ENCODE assay signal across 18 cellular contexts in the genomic region with DNA sequence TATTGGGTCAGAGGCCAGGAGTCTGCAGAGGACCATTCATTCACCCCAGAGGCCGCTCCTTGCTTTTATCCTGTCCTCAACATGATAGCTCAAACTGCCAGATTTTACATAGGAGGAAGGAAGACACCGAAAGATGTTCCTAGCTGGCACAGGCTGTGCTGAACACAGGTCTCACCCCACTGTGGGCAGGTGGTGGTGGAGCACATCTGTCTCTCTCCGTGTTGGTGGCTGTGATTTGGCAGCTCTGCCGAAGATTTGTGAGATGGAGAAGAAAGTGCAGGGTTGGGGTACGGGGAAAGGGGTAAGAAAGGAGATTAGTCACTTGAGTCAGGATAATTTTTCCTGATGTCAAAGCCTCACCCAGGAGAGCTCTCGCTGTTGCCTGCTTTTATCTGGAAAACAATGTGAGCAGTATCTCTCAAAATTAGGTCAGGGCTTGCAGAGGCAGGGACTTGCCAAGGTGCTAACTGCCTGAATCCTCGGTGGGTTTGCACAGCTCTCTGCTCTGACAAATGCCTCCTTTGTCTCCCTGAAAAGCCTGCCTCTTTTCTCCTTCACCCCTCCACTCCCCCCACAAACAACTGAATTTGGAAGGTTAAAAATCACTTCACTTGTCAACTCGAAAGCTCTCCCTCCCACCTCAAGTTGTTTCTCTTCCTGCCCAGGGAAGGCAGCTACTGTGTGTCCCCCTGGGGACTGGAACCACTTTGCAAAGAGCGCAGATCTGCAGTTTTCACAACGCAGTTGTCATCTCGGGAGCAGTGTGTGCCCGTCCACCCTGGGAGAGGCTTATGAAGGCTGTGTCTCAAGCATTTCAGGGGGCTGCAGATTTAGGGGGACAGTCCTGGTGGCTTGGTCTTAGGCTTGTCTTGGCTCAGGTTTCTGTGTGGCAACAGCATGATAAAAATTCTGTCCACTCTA.
A peak's percentile ranks its signal among the peaks of the same experiment; 100 is the strongest.
DNase-seq lines count a peak whose midpoint lies in the region; ATAC-seq, FAIRE-seq and TF ChIP-seq lines count a peak whose summit lies in the region.
"Had no signal": no experiment of that assay in that cellular context is flagged by ENCODE, and none has a peak within 500 bp of the region (broad histone marks: within the 10 kb centered on the region; RNA-seq: fewer than 3 reads in every experiment).

No MANE protein-coding gene starts in this region.

- H2BK120ac ChIP-seq in mesenchymal stem cell (ENCODE audit: low read depth, low read length) = no peak overlapping the region

- in situ Hi-C loops in GM12878 (cut with MboI) = no loop called here

- no peaks in the 10 kb centered on the region for H4K20me1 ChIP-seq in GM12878 (ENCODE audit: control insufficient read depth, insufficient read depth)

- no peak overlapping the region for H2BK5ac ChIP-seq in mesenchymal stem cell (ENCODE audit: low read depth, low read length, poor library complexity, severe bottlenecking)

- TF ChIP-seq POLR2A in A549 (IDR thresholded peaks at IDR 0.05; ENCODE audit: low read length) (no peak), GM12878 (IDR thresholded peaks at IDR 0.05; ENCODE audit: low read depth, low read length) (no peak), vagina (IDR thresholded peaks at IDR 0.05) (no peak)

- SMC1A ChIA-PET in GM12878 (lab: Charles Lee; ENCODE audit: uncharacterized antibody, unreplicated experiment) = interaction anchor here (1.4 kb wide), 1 partner anchor 33 kb away, joined by 3 read pairs; no protein-coding TSS in a partner anchor

- POLR2A ChIA-PET in A549 (lab: Yijun Ruan, JAX) (no interaction called here), GM12878 (lab: Charles Lee) (no interaction called here)

- CTCF ChIA-PET in A549 (lab: Yijun Ruan, JAX) = interaction anchor here (1.1 kb wide), 1 partner anchor 31 kb away, joined by 3 read pairs; no protein-coding TSS in a partner anchor
- CTCF ChIA-PET in GM12878 (lab: Yijun Ruan, JAX) = interaction anchor here (0.9 to 1.1 kb wide), 2 partner anchors 51 to 59 kb away, joined by 3 read pairs; no protein-coding TSS in a partner anchor

- peak; percentile 20 to 24; a peak in 2 of 6 replicates for ATAC-seq in A549
- ATAC-seq in GM12878 = peak; percentile 76
- ATAC-seq in HG02852 (IDR thresholded peaks at IDR 0.05; ENCODE audit: unreplicated experiment) = no peak
- ATAC-seq: stimulated activated naive CD8-positive, alpha-beta T cell treated with anti-CD3 and anti-CD28 coated beads, Interleukin-15, Interleukin-2, amounts not matched to agents 100 U/mL and 50 U/mL, for 24 hours had no signal

- FAIRE-seq in A549 (lab: Jason Lieb, UNC) (no peak), GM12878 (lab: Jason Lieb, UNC) (no peak)

- peaks cover 1% of the 10 kb centered on the region for H3K79me1 ChIP-seq in mesenchymal stem cell (replicated peaks; ENCODE audit: low read length, poor library complexity, severe bottlenecking)

- no TSS peak for BruUV-seq in GM12878 (replicated peaks; lab: Mats Ljungman, UMichigan)

- H4K8ac ChIP-seq in mesenchymal stem cell (ENCODE audit: low read length) = no peak overlapping the region

- no peak overlapping the region for H2BK15ac ChIP-seq in mesenchymal stem cell (ENCODE audit: low read depth, poor library complexity, severe bottlenecking)

- H3K14ac ChIP-seq in mesenchymal stem cell (ENCODE audit: low read length in 2 of 2) = no peak overlapping the region

- no peak for TF ChIP-seq CTCF in A549 (IDR thresholded peaks at IDR 0.05)
- no peak for TF ChIP-seq CTCF in GM12878 (IDR thresholded peaks at IDR 0.05 in 2 of 3, conservative IDR thresholded peaks at IDR 0.05 in 1 of 3; ENCODE audit: control insufficient read depth in 2 of 3, extremely low read depth in 1 of 3, insufficient read depth in 1 of 3, low read depth in 3 of 3, low read length in 3 of 3)
- TF ChIP-seq CTCF in vagina (IDR thresholded peaks at IDR 0.05) = no peak

- RAD21 ChIA-PET in GM12878 (lab: Charles Lee; ENCODE audit: unreplicated experiment) = no interaction called here

- H3K9ac ChIP-seq in GM12878 (ENCODE audit: control insufficient read depth, insufficient read depth, low read length) = no peak overlapping the region
- H3K9ac ChIP-seq in mesenchymal stem cell (ENCODE audit: low read length) = peak overlapping the region; percentile 23

- intact Hi-C loops in GM12878 (cut with micrococcal nuclease; ENCODE audit: unreplicated experiment) = loop anchor here (2.0 kb wide), 1 partner anchor 46 kb away; no protein-coding TSS in a partner anchor
- intact Hi-C loops in vagina (cut with DNase I) = loop anchor here (10.0 kb wide), 1 partner anchor 700 kb away; no protein-coding TSS in a partner anchor

- H3K79me2 ChIP-seq in GM12878 (ENCODE audit: control insufficient read depth, insufficient read depth, low read length) = no peaks in the 10 kb centered on the region

- H3K9me3 ChIP-seq in A549 = no peaks in the 10 kb centered on the region
- no peaks in the 10 kb centered on the region for H3K9me3 ChIP-seq in GM12878 (replicated peaks; ENCODE audit: control insufficient read depth, insufficient read depth, low read length)
- no peaks in the 10 kb centered on the region for H3K9me3 ChIP-seq in mesenchymal stem cell (ENCODE audit: control insufficient read depth, low read length)
- no peaks in the 10 kb centered on the region for H3K9me3 ChIP-seq in vagina
- H3K9me3 ChIP-seq: adrenal gland, esophagus muscularis mucosa, neutrophil had no signal

- H3K4me2 ChIP-seq in A549 = peak overlapping the region; percentile 60
- H3K4me2 ChIP-seq in GM12878 (ENCODE audit: control insufficient read depth, insufficient read depth) = no peak overlapping the region
- no peak overlapping the region for H3K4me2 ChIP-seq in mesenchymal stem cell (ENCODE audit: low read length, poor library complexity, severe bottlenecking)

- TF ChIP-seq EP300 in A549 (IDR thresholded peaks at IDR 0.05) = no peak
- TF ChIP-seq EP300 in GM12878 (IDR thresholded peaks at IDR 0.05; ENCODE audit: borderline replicate concordance in 1 of 2, control insufficient read depth in 1 of 2, low read depth in 2 of 2, low read length in 2 of 2) = no peak; a peak in 1 of 4 replicates

- H2AK5ac ChIP-seq in mesenchymal stem cell (ENCODE audit: low read length, severe bottlenecking) = no peak overlapping the region

- H3K27ac ChIP-seq in A549 (peak overlapping the region; percentile 47 to 51; a peak in 4 of 6 replicates), GM12878 (ENCODE audit: control insufficient read depth, insufficient read depth) (no peak overlapping the region), mesenchymal stem cell (ENCODE audit: low read length, poor library complexity, severe bottlenecking) (no peak overlapping the region), vagina (no peak overlapping the region)
- H3K27ac ChIP-seq: adrenal gland, coronary artery, esophagus muscularis mucosa, neutrophil, skin epidermis had no signal

- peaks cover 15% of the 10 kb centered on the region; the same call in 2 of the 3 replicates for H3K4me1 ChIP-seq in A549
- no peaks in the 10 kb centered on the region for H3K4me1 ChIP-seq in GM12878 (ENCODE audit: control insufficient read depth, insufficient read depth, low read length)
- no peaks in the 10 kb centered on the region for H3K4me1 ChIP-seq in mesenchymal stem cell (ENCODE audit: control insufficient read depth, insufficient read depth, low read depth, low read length)
- peaks cover 11% of the 10 kb centered on the region for H3K4me1 ChIP-seq in vagina

- H3K36me3 ChIP-seq in GM12878 (ENCODE audit: control insufficient read depth in 2 of 2, insufficient read depth in 2 of 2, low read length in 1 of 2) = no peaks in the 10 kb centered on the region
- peaks cover 0 to 3% of the 10 kb centered on the region in 2 experiments for H3K36me3 ChIP-seq in mesenchymal stem cell (ENCODE audit: control insufficient read depth in 1 of 2, insufficient read depth in 2 of 2, low read depth in 1 of 2, low read length in 2 of 2)
- no peaks in the 10 kb centered on the region for H3K36me3 ChIP-seq in vagina
- H3K36me3 ChIP-seq: adrenal gland, esophagus muscularis mucosa, neutrophil had no signal

- H2AFZ ChIP-seq in GM12878 (ENCODE audit: control insufficient read depth, low read depth, low read length) (no peak overlapping the region), mesenchymal stem cell (ENCODE audit: low read depth, low read length) (no peak overlapping the region)

- TF ChIP-seq RAD21 in A549 (conservative IDR thresholded peaks at IDR 0.05 in 1 of 2, IDR thresholded peaks at IDR 0.05 in 1 of 2) (no peak), GM12878 (IDR thresholded peaks at IDR 0.05; ENCODE audit: insufficient read depth, low read depth, low read length) (no peak)

- H3K4me3 ChIP-seq in A549 = no peak overlapping the region
- H3K4me3 ChIP-seq in GM12878 = no peak overlapping the region
- H3K4me3 ChIP-seq in mesenchymal stem cell (ENCODE audit: insufficient read depth in 1 of 2, low read depth in 1 of 2, low read length in 2 of 2) = no peak overlapping the region
- no peak overlapping the region for H3K4me3 ChIP-seq in vagina
- H3K4me3 ChIP-seq: adrenal gland, coronary artery, esophagus muscularis mucosa, skin epidermis had no signal

- no peak overlapping the region for H2BK12ac ChIP-seq in mesenchymal stem cell (ENCODE audit: low read length in 2 of 2)

- WGBS in A549 (ENCODE audit: missing lambda C conversion rate) = 72% methylated on average over 11 of the region's 12 CpGs
- 2% methylated on average over 12 of the region's 12 CpGs for WGBS in GM12878 (ENCODE audit: insufficient coverage, insufficient replicate concordance, low lambda C conversion rate, missing lambda C conversion rate)
- WGBS in mesenchymal stem cell = 44% methylated on average over 11 of the region's 12 CpGs

- H3K27me3 ChIP-seq in GM12878 (replicated peaks in 1 of 2; ENCODE audit: control insufficient read depth in 2 of 2, insufficient read depth in 2 of 2, low read length in 1 of 2) (peaks cover 3 to 7% of the 10 kb centered on the region in 2 experiments; a peak in 3 of 4 replicates), mesenchymal stem cell (ENCODE audit: control insufficient read depth in 1 of 2, insufficient read depth in 1 of 2, low read length in 2 of 2) (peaks cover 0 to 4% of the 10 kb centered on the region in 2 experiments), vagina (no peaks in the 10 kb centered on the region)
- H3K27me3 ChIP-seq: adrenal gland, neutrophil had no signal

- H3K18ac ChIP-seq in mesenchymal stem cell (ENCODE audit: low read depth in 1 of 2, low read length in 2 of 2) = no peak overlapping the region

- DNase-seq in A549 (ENCODE audit: low read depth in 1 of 2, low spot score in 1 of 2) (no peak), NCI-H1092 (lab: John Stamatoyannopoulos, UW) (peak; percentile 61), GM12878 (ENCODE audit: low read depth, low spot score) (no peak), mesenchymal stem cell (no peak), SW480 (ENCODE audit: low spot score) (no peak), vagina (ENCODE audit: extremely low spot score in 2 of 2) (no peak), iPS-NIHi7 (ENCODE audit: extremely low spot score) (no peak)
- DNase-seq: activated CD4-positive, alpha-beta T cell treated with anti-CD3 and anti-CD28 coated beads, Interleukin-2, amount 50 U/mL, for 48 hours; H9; NCI-H1048; NCI-H774; stimulated activated naive CD8-positive, alpha-beta T cell treated with anti-CD3 and anti-CD28 coated beads, Interleukin-15, Interleukin-2, amounts not matched to agents 100 U/mL and 50 U/mL, for 24 hours had no signal

- H4K91ac ChIP-seq in mesenchymal stem cell (ENCODE audit: low read length) = no peak overlapping the region

- H3K4ac ChIP-seq in mesenchymal stem cell (ENCODE audit: low read depth in 1 of 2, low read length in 2 of 2) = no peak overlapping the region

- H3K23ac ChIP-seq in mesenchymal stem cell (ENCODE audit: low read length in 2 of 2) = no peak overlapping the region

Comparison
In these comparisons a context has a peak if more than half of its experiments do, and no peak if none do; other contexts are left out.
1. H3K27ac ChIP-seq: peak in A549 (2 of 2); none in GM12878 (single experiment), mesenchymal stem cell (single experiment) and vagina (single experiment).